In the genomic region with DNA sequence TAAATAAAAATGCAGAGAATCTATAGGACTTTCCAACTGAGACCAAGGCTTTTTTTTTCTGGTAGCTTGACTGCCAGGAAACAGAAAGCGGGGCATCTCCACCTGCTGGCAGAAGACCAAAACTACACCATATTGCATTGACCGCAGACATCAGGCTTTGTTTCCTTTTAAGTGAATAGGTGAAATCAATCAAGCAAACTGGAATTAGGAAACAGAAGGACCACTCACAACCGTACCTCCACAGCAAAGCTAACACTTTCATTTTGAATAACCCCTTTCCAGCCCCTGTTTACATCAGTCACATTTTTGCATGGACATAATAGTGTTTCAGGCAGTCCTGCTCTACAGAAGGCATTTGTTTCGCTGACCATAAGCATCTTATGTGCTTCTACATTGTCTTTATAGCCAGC, we compare ENCODE assay signal across 8 cellular contexts.
DNase-seq lines count a peak whose midpoint lies in the region; ATAC-seq, FAIRE-seq and TF ChIP-seq lines count a peak whose summit lies in the region.

No MANE protein-coding gene starts in this region.

- peak; percentile 89 for FAIRE-seq in endothelial cell of umbilical vein (lab: Jason Lieb, UNC)

- DNase-seq in A172 (ENCODE audit: low spot score): peak; percentile 41
- DNase-seq in NCI-H2196 treated with DMSO at 0.1 percent for 48 hours (lab: John Stamatoyannopoulos, UW; ENCODE audit: unreplicated experiment): peak; percentile 1
- DNase-seq in activated CD4-positive, alpha-beta T cell treated with anti-CD3 and anti-CD28 coated beads, Interleukin-2, amount 50 U/mL, for 48 hours: peak; percentile 29 to 33
- DNase-seq in endothelial cell of umbilical vein (ENCODE audit: low read depth, low spot score): peak; percentile 51
- no peak for DNase-seq in uterus

- no peaks in the 10 kb centered on the region for H3K79me2 ChIP-seq in endothelial cell of umbilical vein (ENCODE audit: control insufficient read depth, insufficient read depth, low read length)
- no peaks in the 10 kb centered on the region for H3K79me2 ChIP-seq in neural cell (replicated peaks; ENCODE audit: insufficient read depth, low read length)

- H3F3A ChIP-seq in neural cell (ENCODE audit: insufficient read depth, low read length, poor library complexity, severe bottlenecking): no peaks in the 10 kb centered on the region

- H3K4me1 ChIP-seq in endothelial cell of umbilical vein (ENCODE audit: control insufficient read depth, extremely low read depth, insufficient read depth, low read length) (no peaks in the 10 kb centered on the region), uterus (no peaks in the 10 kb centered on the region)

- peak; percentile 84 for TF ChIP-seq RAD21 in neural cell (conservative IDR thresholded peaks at IDR 0.05)

- H3K36me3 ChIP-seq in endothelial cell of umbilical vein (ENCODE audit: control insufficient read depth in 2 of 2, extremely low read depth in 1 of 2, insufficient read depth in 2 of 2, low read length in 2 of 2) (no peaks in the 10 kb centered on the region), neural cell (ENCODE audit: insufficient read depth, low read length) (no peaks in the 10 kb centered on the region), uterus (no peaks in the 10 kb centered on the region)

- TF ChIP-seq CTCF in GM12872 (IDR thresholded peaks at IDR 0.05; ENCODE audit: insufficient read depth, low read depth, low read length) (peak; percentile 69), endothelial cell of umbilical vein (IDR thresholded peaks at IDR 0.05; ENCODE audit: extremely low read depth in 1 of 2, insufficient read depth in 1 of 2, low read depth in 1 of 2, low read length in 2 of 2) (peak; percentile 32 to 65), neural cell (IDR thresholded peaks at IDR 0.05; ENCODE audit: poor library complexity, severe bottlenecking) (peak; percentile 79), uterus (IDR thresholded peaks at IDR 0.05) (peak in 3 of 4 experiments; percentile 24 to 27 (median 25))

- no peaks in the 10 kb centered on the region for H3K9me1 ChIP-seq in endothelial cell of umbilical vein (replicated peaks; ENCODE audit: control insufficient read depth, extremely low read depth, insufficient read depth, low read length)

- TF ChIP-seq POLR2A in endothelial cell of umbilical vein (IDR thresholded peaks at IDR 0.05; ENCODE audit: low read depth, low read length): no peak
- no peak for TF ChIP-seq POLR2A in uterus (IDR thresholded peaks at IDR 0.05)

- peak; percentile 66 for ATAC-seq in HG02840 (IDR thresholded peaks at IDR 0.05; ENCODE audit: low FRiP score, unreplicated experiment)

- H3K9me2 ChIP-seq in neural cell (ENCODE audit: insufficient read depth, low read length): no peaks in the 10 kb centered on the region

- BruUV-seq in endothelial cell of umbilical vein (replicated peaks; lab: Mats Ljungman, UMichigan): no TSS peak

- H3K4me3 ChIP-seq in endothelial cell of umbilical vein (replicated peaks in 1 of 3; ENCODE audit: insufficient read depth in 1 of 3, low read depth in 1 of 3, low read length in 3 of 3): no peak overlapping the region
- H3K4me3 ChIP-seq in neural cell (ENCODE audit: low read length): no peak overlapping the region
- H3K4me3 ChIP-seq in uterus: no peak overlapping the region

- H3K9ac ChIP-seq in endothelial cell of umbilical vein (replicated peaks; ENCODE audit: extremely low read depth, insufficient read depth, low read length) (no peak overlapping the region), neural cell (ENCODE audit: low read length) (no peak overlapping the region)

- no peak for TF ChIP-seq EP300 in neural cell (conservative IDR thresholded peaks at IDR 0.05; ENCODE audit: poor library complexity, severe bottlenecking)

- H4K20me1 ChIP-seq in endothelial cell of umbilical vein (replicated peaks; ENCODE audit: control insufficient read depth, extremely low read depth, insufficient read depth, low read length): no peaks in the 10 kb centered on the region
- no peaks in the 10 kb centered on the region for H4K20me1 ChIP-seq in neural cell (ENCODE audit: insufficient read depth)

- H3K27me3 ChIP-seq in endothelial cell of umbilical vein (ENCODE audit: control insufficient read depth in 2 of 2, insufficient read depth in 2 of 2, low read length in 2 of 2) (no peaks in the 10 kb centered on the region), neural cell (ENCODE audit: insufficient read depth, low read depth, low read length) (no peaks in the 10 kb centered on the region), uterus (no peaks in the 10 kb centered on the region)

- dilution Hi-C loops in endothelial cell of umbilical vein (cut with MboI; ENCODE audit: extremely low pct_ligation_motif_present, low sequenced_read_pairs): no loop called here

- H3K4me2 ChIP-seq in endothelial cell of umbilical vein (ENCODE audit: insufficient read depth, low read length): no peak overlapping the region
- H3K4me2 ChIP-seq in neural cell (ENCODE audit: low read length): no peak overlapping the region

- H3K9me3 ChIP-seq in endothelial cell of umbilical vein (replicated peaks; ENCODE audit: control insufficient read depth, insufficient read depth, low read length): no peaks in the 10 kb centered on the region
- no peaks in the 10 kb centered on the region for H3K9me3 ChIP-seq in neural cell (ENCODE audit: low read length)
- no peaks in the 10 kb centered on the region for H3K9me3 ChIP-seq in uterus

- H3K27ac ChIP-seq in endothelial cell of umbilical vein (ENCODE audit: insufficient read depth, low read depth, low read length) (no peak overlapping the region), neural cell (ENCODE audit: low read length) (no peak overlapping the region), uterus (no peak overlapping the region)

- intact Hi-C loops in endothelial cell of umbilical vein (cut with micrococcal nuclease): loop anchor here (1.0 to 5.0 kb wide), 2 partner anchors 755 to 1238 kb away; no protein-coding TSS in a partner anchor
- intact Hi-C loops in uterus (cut with DNase I; ENCODE audit: low total_unique reads): no loop called here

- POLR2A ChIA-PET in endothelial cell of umbilical vein (lab: Charles Lee): no interaction called here

- H2AFZ ChIP-seq in endothelial cell of umbilical vein (ENCODE audit: low read depth, low read length) (no peak overlapping the region), neural cell (ENCODE audit: low read depth, low read length) (no peak overlapping the region)

- CTCF ChIA-PET in endothelial cell of umbilical vein (lab: Charles Lee): interaction anchor here (1.0 to 1.6 kb wide), 10 partner anchors 9 to 1240 kb away, joined by 3 to 26 read pairs (median 5); no protein-coding TSS in a partner anchor

TF ChIP-seq in endothelial cell of umbilical vein, 7 proteins besides CTCF, POLR2A, EP300 and RAD21:
- TF ChIP-seq MAX (IDR thresholded peaks at IDR 0.05; ENCODE audit: insufficient read depth, insufficient read length) (no peak), GATA2 (IDR thresholded peaks at IDR 0.05; ENCODE audit: insufficient read depth, insufficient read length, low read depth, low read length) (no peak), MYC (IDR thresholded peaks at IDR 0.05; ENCODE audit: low read depth, low read length) (no peak), POLR2AphosphoS5 (IDR thresholded peaks at IDR 0.05; ENCODE audit: insufficient read depth, low read depth, low read length) (no peak), JUN (IDR thresholded peaks at IDR 0.05; ENCODE audit: borderline replicate concordance, insufficient read depth, insufficient read length, low read depth) (no peak)

TF ChIP-seq in neural cell, 6 proteins besides CTCF, POLR2A, EP300 and RAD21:
- TF ChIP-seq POLR2AphosphoS5 (IDR thresholded peaks at IDR 0.05) (no peak), MXI1 (conservative IDR thresholded peaks at IDR 0.05; ENCODE audit: poor library complexity, severe bottlenecking) (no peak), TAF1 (IDR thresholded peaks at IDR 0.05; ENCODE audit: low read depth) (no peak), SMC3 (conservative IDR thresholded peaks at IDR 0.05; ENCODE audit: poor library complexity) (peak; percentile 84), EZH2 (IDR thresholded peaks at IDR 0.05; ENCODE audit: borderline replicate concordance, insufficient read depth, low read length, poor library complexity, severe bottlenecking) (no peak)
- TF ChIP-seq, protein P1, sequence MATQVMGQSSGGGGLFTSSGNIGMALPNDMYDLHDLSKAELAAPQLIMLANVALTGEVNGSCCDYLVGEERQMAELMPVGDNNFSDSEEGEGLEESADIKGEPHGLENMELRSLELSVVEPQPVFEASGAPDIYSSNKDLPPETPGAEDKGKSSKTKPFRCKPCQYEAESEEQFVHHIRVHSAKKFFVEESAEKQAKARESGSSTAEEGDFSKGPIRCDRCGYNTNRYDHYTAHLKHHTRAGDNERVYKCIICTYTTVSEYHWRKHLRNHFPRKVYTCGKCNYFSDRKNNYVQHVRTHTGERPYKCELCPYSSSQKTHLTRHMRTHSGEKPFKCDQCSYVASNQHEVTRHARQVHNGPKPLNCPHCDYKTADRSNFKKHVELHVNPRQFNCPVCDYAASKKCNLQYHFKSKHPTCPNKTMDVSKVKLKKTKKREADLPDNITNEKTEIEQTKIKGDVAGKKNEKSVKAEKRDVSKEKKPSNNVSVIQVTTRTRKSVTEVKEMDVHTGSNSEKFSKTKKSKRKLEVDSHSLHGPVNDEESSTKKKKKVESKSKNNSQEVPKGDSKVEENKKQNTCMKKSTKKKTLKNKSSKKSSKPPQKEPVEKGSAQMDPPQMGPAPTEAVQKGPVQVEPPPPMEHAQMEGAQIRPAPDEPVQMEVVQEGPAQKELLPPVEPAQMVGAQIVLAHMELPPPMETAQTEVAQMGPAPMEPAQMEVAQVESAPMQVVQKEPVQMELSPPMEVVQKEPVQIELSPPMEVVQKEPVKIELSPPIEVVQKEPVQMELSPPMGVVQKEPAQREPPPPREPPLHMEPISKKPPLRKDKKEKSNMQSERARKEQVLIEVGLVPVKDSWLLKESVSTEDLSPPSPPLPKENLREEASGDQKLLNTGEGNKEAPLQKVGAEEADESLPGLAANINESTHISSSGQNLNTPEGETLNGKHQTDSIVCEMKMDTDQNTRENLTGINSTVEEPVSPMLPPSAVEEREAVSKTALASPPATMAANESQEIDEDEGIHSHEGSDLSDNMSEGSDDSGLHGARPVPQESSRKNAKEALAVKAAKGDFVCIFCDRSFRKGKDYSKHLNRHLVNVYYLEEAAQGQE (IDR thresholded peaks at IDR 0.05; ENCODE audit: borderline replicate concordance): no peak

Comparison
In these comparisons a context has a peak if more than half of its experiments do, and no peak if none do; other contexts are left out.
1. DNase-seq: peak in A172 (single experiment), NCI-H2196 treated with DMSO at 0.1 percent for 48 hours (single experiment), activated CD4-positive, alpha-beta T cell treated with anti-CD3 and anti-CD28 coated beads, Interleukin-2, amount 50 U/mL, for 48 hours (2 of 2) and endothelial cell of umbilical vein (single experiment); none in uterus (0 of 2).
2. CTCF ChIP-seq: peak in every context shown above with its lines; median percentile 79 in neural cell; 69 in GM12872; 48 in endothelial cell of umbilical vein; 25 in uterus.